7 cellular contexts compared by ENCODE assay signal in the genomic region with DNA sequence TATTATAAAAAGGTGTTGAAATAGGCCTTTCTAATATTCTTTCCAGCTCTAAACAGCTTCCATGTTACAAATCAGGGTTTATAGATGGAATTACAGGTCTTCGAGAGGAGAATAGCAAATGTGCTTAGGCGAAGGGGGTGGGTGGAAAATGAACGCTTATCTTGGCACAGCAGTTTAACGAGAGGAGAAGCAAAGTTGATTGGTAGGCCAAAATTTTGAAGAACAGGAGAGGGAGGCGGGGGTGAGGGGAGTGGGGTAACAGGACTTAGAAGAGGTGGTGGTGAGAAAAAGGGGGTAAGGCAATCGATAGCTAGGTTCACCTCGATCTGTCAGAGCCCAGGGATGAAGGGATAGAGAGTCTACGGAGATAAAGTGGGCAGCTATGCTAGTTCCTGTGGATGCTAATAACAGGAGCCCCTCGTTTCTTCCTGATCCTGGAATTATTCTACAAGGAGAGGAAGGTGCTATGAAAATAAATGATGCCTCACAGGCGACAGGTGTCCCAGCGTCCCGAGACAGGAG. TPM values are rescaled to one million over a fixed set of nuclear protein-coding genes. Genes with fewer than 3 reads are reported as not detected.
DNase-seq lines count a peak whose midpoint lies in the region; ATAC-seq and TF ChIP-seq lines count a peak whose summit lies in the region.

No MANE protein-coding gene starts in this region.

- H3K9ac ChIP-seq in IMR-90 (ENCODE audit: low read depth, low read length): peak overlapping the region; percentile 76

- H3K4ac ChIP-seq in IMR-90 (ENCODE audit: low read depth, low read length): peak overlapping the region; percentile 52

- POLR2A ChIA-PET in IMR-90 (lab: Charles Lee; ENCODE audit: unreplicated experiment): no interaction called here

- no peak for DNase-seq in IMR-90
- DNase-seq in activated T-helper 2 cell treated with anti-CD3 and anti-CD28 coated beads, Interferon-gamma antibody, Interleukin-2, Interleukin-4, amounts not matched to agents 10 μg/mL and 5 μg/mL and 100 μg/mL, durations not matched to agents 14 hours and 24 hours and 36 hours (ENCODE audit: low spot score): no peak
- no peak for DNase-seq in left ventricle myocardium inferior
- no peak for DNase-seq in gastrocnemius medialis
- no peak for DNase-seq in foreskin melanocyte
- no peak for DNase-seq in GM19240 (ENCODE audit: insufficient read length, low spot score)

- H3K14ac ChIP-seq in IMR-90 (replicated peaks; ENCODE audit: low read depth, low read length): peak overlapping the region; percentile 72

- H2BK5ac ChIP-seq in IMR-90 (ENCODE audit: low read depth, low read length, poor library complexity, severe bottlenecking): peak overlapping the region; percentile 75

- TF ChIP-seq CTCF in IMR-90 (conservative IDR thresholded peaks at IDR 0.05; ENCODE audit: low read depth, low read length): no peak
- TF ChIP-seq CTCF in left ventricle myocardium inferior (IDR thresholded peaks at IDR 0.05; ENCODE audit: borderline replicate concordance): no peak
- TF ChIP-seq CTCF in gastrocnemius medialis (IDR thresholded peaks at IDR 0.05 in 4 of 5, conservative IDR thresholded peaks at IDR 0.05 in 1 of 5): no peak

- peak overlapping the region; percentile 100 for H3K4me2 ChIP-seq in IMR-90 (ENCODE audit: low read depth, low read length)

- H3K27me3 Mint-ChIP-seq in activated T-helper 2 cell treated with anti-CD3 and anti-CD28 coated beads, Interferon-gamma antibody, Interleukin-2, Interleukin-4, amounts not matched to agents 10 μg/mL and 5 μg/mL and 100 μg/mL, durations not matched to agents 14 hours and 24 hours and 36 hours (ENCODE audit: low read depth): no peaks in the 10 kb centered on the region

- H2AK5ac ChIP-seq in IMR-90 (ENCODE audit: low read depth, low read length): peak overlapping the region; percentile 7; the same call in 1 of the 2 replicates

- no peak overlapping the region for H2BK15ac ChIP-seq in IMR-90 (ENCODE audit: low read depth, low read length)

- no peaks in the 10 kb centered on the region for H3K9me1 ChIP-seq in IMR-90 (ENCODE audit: insufficient read depth, low read length)

- H3K9me3 ChIP-seq in IMR-90 (ENCODE audit: control insufficient read depth, insufficient read depth, low read length) (no peaks in the 10 kb centered on the region), left ventricle myocardium inferior (replicated peaks) (no peaks in the 10 kb centered on the region), gastrocnemius medialis (no peaks in the 10 kb centered on the region)

- no peaks in the 10 kb centered on the region for H3K9me3 Mint-ChIP-seq in activated T-helper 2 cell treated with anti-CD3 and anti-CD28 coated beads, Interferon-gamma antibody, Interleukin-2, Interleukin-4, amounts not matched to agents 10 μg/mL and 5 μg/mL and 100 μg/mL, durations not matched to agents 14 hours and 24 hours and 36 hours

- in situ Hi-C loops in IMR-90 (cut with MboI; ENCODE audit: low sequenced_read_pairs) (no loop called here), gastrocnemius medialis (cut with MboI; ENCODE audit: low sequenced_read_pairs in 4 of 4) (loop anchor here in 1 of 4 donors (25.0 kb wide), 1 partner anchor 1198 kb away; the partner anchor contains the start of genes GFM2 and NSA2)

- BruUV-seq in IMR-90 (replicated peaks; lab: Mats Ljungman, UMichigan): no TSS peak

- peak overlapping the region; percentile 92 for H2AFZ ChIP-seq in IMR-90 (replicated peaks; ENCODE audit: low read length, poor library complexity)

- H3K36me3 ChIP-seq in IMR-90 (ENCODE audit: control insufficient read depth, insufficient read depth, low read length) (peaks cover 6% of the 10 kb centered on the region), left ventricle myocardium inferior (peaks cover 48% of the 10 kb centered on the region), gastrocnemius medialis (peaks cover 0 to 29% of the 10 kb centered on the region in 2 donors)

- H4K5ac ChIP-seq in IMR-90 (ENCODE audit: low read depth, low read length): peak overlapping the region; percentile 36

- H3K56ac ChIP-seq in IMR-90 (ENCODE audit: extremely low read depth, insufficient read depth, low read length): peak overlapping the region; percentile 78

- peaks cover 18 to 34% of the 10 kb centered on the region in 2 experiments for H3K79me1 ChIP-seq in IMR-90 (ENCODE audit: low read depth in 1 of 2, low read length in 2 of 2)

- H3K4me3 Mint-ChIP-seq in activated T-helper 2 cell treated with anti-CD3 and anti-CD28 coated beads, Interferon-gamma antibody, Interleukin-2, Interleukin-4, amounts not matched to agents 10 μg/mL and 5 μg/mL and 100 μg/mL, durations not matched to agents 14 hours and 24 hours and 36 hours (ENCODE audit: low read depth): peak overlapping the region; percentile 96

- H2AK9ac ChIP-seq in IMR-90 (replicated peaks; ENCODE audit: low read depth, low read length, poor library complexity): peak overlapping the region; percentile 84

- CTCF ChIA-PET in IMR-90 (lab: Yijun Ruan, JAX): interaction anchor here (0.6 to 0.7 kb wide), 3 partner anchors 12 to 447 kb away, joined by 3 to 4 read pairs (median 3); no protein-coding TSS in a partner anchor

- H3K23ac ChIP-seq in IMR-90 (ENCODE audit: low read depth, low read length): peak overlapping the region; percentile 20; the same call in 1 of the 2 replicates

- H3K27me3 ChIP-seq in IMR-90 (ENCODE audit: control insufficient read depth, insufficient read depth, low read length) (no peaks in the 10 kb centered on the region), left ventricle myocardium inferior (ENCODE audit: low read depth) (no peaks in the 10 kb centered on the region), gastrocnemius medialis (no peaks in the 10 kb centered on the region)

- peaks cover 27% of the 10 kb centered on the region for H3K36me3 Mint-ChIP-seq in activated T-helper 2 cell treated with anti-CD3 and anti-CD28 coated beads, Interferon-gamma antibody, Interleukin-2, Interleukin-4, amounts not matched to agents 10 μg/mL and 5 μg/mL and 100 μg/mL, durations not matched to agents 14 hours and 24 hours and 36 hours (ENCODE audit: low read depth)

- H4K8ac ChIP-seq in IMR-90 (ENCODE audit: low read depth in 2 of 2, low read length in 2 of 2): peak overlapping the region; percentile 45 to 95; a peak in 3 of 4 replicates

- peak overlapping the region; percentile 95 for H3K27ac Mint-ChIP-seq in activated T-helper 2 cell treated with anti-CD3 and anti-CD28 coated beads, Interferon-gamma antibody, Interleukin-2, Interleukin-4, amounts not matched to agents 10 μg/mL and 5 μg/mL and 100 μg/mL, durations not matched to agents 14 hours and 24 hours and 36 hours

- 0 out of 2 replicates have a peak overlapping the region, but pooled peaks have one; percentile 35 for H4K91ac ChIP-seq in IMR-90 (ENCODE audit: insufficient read depth, low read depth, low read length)

- H3K4me1 ChIP-seq in IMR-90 (ENCODE audit: control insufficient read depth, insufficient read depth, low read length): no peaks in the 10 kb centered on the region
- peaks cover 54% of the 10 kb centered on the region for H3K4me1 ChIP-seq in left ventricle myocardium inferior
- H3K4me1 ChIP-seq in gastrocnemius medialis: peaks cover 27 to 33% of the 10 kb centered on the region in 2 donors

- no peak for TF ChIP-seq POLR2A in IMR-90 (IDR thresholded peaks at IDR 0.05; ENCODE audit: low read depth, low read length)
- TF ChIP-seq POLR2A in gastrocnemius medialis (IDR thresholded peaks at IDR 0.05): no peak

- H3K4me3 ChIP-seq in IMR-90 (ENCODE audit: insufficient read depth, low read depth, low read length) (peak overlapping the region; percentile 84), left ventricle myocardium inferior (peak overlapping the region; percentile 86), gastrocnemius medialis (peak overlapping the region; percentile 64 to 94 (median 91))

- H3K27ac ChIP-seq in IMR-90 (ENCODE audit: insufficient read depth, low read length): peak overlapping the region; percentile 80
- peak overlapping the region; percentile 94 for H3K27ac ChIP-seq in left ventricle myocardium inferior (replicated peaks)
- peak overlapping the region; percentile 88 to 96 (median 95) for H3K27ac ChIP-seq in gastrocnemius medialis

- H3K18ac ChIP-seq in IMR-90 (ENCODE audit: low read depth, low read length): peak overlapping the region; percentile 30

- ATAC-seq in GM19438 (IDR thresholded peaks at IDR 0.05; ENCODE audit: low read depth, unreplicated experiment): peak; percentile 2
- peak; percentile 2 for ATAC-seq in IMR-90 (ENCODE audit: low read depth)
- peak; percentile 2 to 5 for ATAC-seq in gastrocnemius medialis

- H2BK20ac ChIP-seq in IMR-90 (ENCODE audit: low read depth, low read length): no peak overlapping the region

- H4K20me1 ChIP-seq in IMR-90 (ENCODE audit: insufficient read depth, low read length): no peaks in the 10 kb centered on the region

- 0% methylated on average over 3 of the region's 12 CpGs; no CpG with 5 or more reads in 1 of the 2 experiments for WGBS in IMR-90 (ENCODE audit: extremely low coverage in 2 of 2, insufficient read length in 1 of 2), 2 experiments

- no peak overlapping the region for H2BK120ac ChIP-seq in IMR-90 (ENCODE audit: low read depth, low read length)

- no peak for TF ChIP-seq RAD21 in IMR-90 (IDR thresholded peaks at IDR 0.05; ENCODE audit: low read length)

- intact Hi-C loops in IMR-90 (cut with micrococcal nuclease): loop anchor here (1.0 kb wide), 1 partner anchor 45 kb away; no protein-coding TSS in a partner anchor
- intact Hi-C loops in activated T-helper 2 cell treated with anti-CD3 and anti-CD28 coated beads, Interferon-gamma antibody, Interleukin-2, Interleukin-4, amounts not matched to agents 10 μg/mL and 5 μg/mL and 100 μg/mL, durations not matched to agents 14 hours and 24 hours and 36 hours (cut with micrococcal nuclease): loop anchor here (1.0 to 2.0 kb wide), 2 partner anchors 66 to 1202 kb away; partner anchors contain the start of genes BTF3, GFM2 and NSA2
- intact Hi-C loops in left ventricle myocardium inferior (cut with micrococcal nuclease): no loop called here
- intact Hi-C loops in gastrocnemius medialis (cut with DNase I; ENCODE audit: low total_unique reads): loop anchor here (2.0 to 10.0 kb wide), 5 partner anchors 66 to 1946 kb away; partner anchors contain the start of genes BTF3, CERT1, GCNT4 and GFM2

- peaks cover 25% of the 10 kb centered on the region for H3K4me1 Mint-ChIP-seq in activated T-helper 2 cell treated with anti-CD3 and anti-CD28 coated beads, Interferon-gamma antibody, Interleukin-2, Interleukin-4, amounts not matched to agents 10 μg/mL and 5 μg/mL and 100 μg/mL, durations not matched to agents 14 hours and 24 hours and 36 hours (ENCODE audit: low read depth)

- dilution Hi-C loops in IMR-90 (cut with HindIII; ENCODE audit: low sequenced_read_pairs, unreplicated experiment): no loop called here

RNA-seq across cellular contexts. Expression of gene ANKRA2, which starts 0.7 kb away (rescaled TPM):
- total RNA-seq in IMR-90 (2012; rRNA removed) (10.8 and 11.7 TPM in 2 replicates), left ventricle myocardium inferior (12.8 TPM), gastrocnemius medialis (10 to 100 TPM in 3 of 4 donors, 1 to 10 TPM in 1; 9.2 to 17.1 (median 12.7) TPM)
- 11.7 and 12.5 TPM in 2 replicates for polyA plus RNA-seq in IMR-90 (2012; rRNA removed)
- 5.8 and 5.9 TPM in 2 replicates for polyA plus RNA-seq in IMR-90 (2012; cell fraction: cytosol; rRNA removed)
- polyA plus RNA-seq in IMR-90 (2012; cell fraction: nucleus; rRNA removed; ENCODE audit: low replicate concordance): 9.0 and 29.1 TPM in 2 replicates
- 18.7 and 19.6 TPM in 2 replicates for total RNA-seq in activated T-helper 2 cell treated with anti-CD3 and anti-CD28 coated beads, Interferon-gamma antibody, Interleukin-2, Interleukin-4, amounts not matched to agents 10 μg/mL and 5 μg/mL and 100 μg/mL, durations not matched to agents 14 hours and 24 hours and 36 hours

RNA-seq across cellular contexts. Expression of gene UTP15, which starts 0.8 kb away (rescaled TPM):
- total RNA-seq in IMR-90 (2012; rRNA removed) (28.0 and 31.1 TPM in 2 replicates), left ventricle myocardium inferior (10.2 TPM), gastrocnemius medialis (10 to 100 TPM in 3 of 4 donors, 1 to 10 TPM in 1; 8.3 to 26.9 (median 15.4) TPM)
- 10.9 and 11.4 TPM in 2 replicates for polyA plus RNA-seq in IMR-90 (2012; rRNA removed)
- polyA plus RNA-seq in IMR-90 (2012; cell fraction: cytosol; rRNA removed): 1.5 and 3.1 TPM in 2 replicates
- 19.0 and 31.7 TPM in 2 replicates for polyA plus RNA-seq in IMR-90 (2012; cell fraction: nucleus; rRNA removed; ENCODE audit: low replicate concordance)
- 46.0 and 47.0 TPM in 2 replicates for total RNA-seq in activated T-helper 2 cell treated with anti-CD3 and anti-CD28 coated beads, Interferon-gamma antibody, Interleukin-2, Interleukin-4, amounts not matched to agents 10 μg/mL and 5 μg/mL and 100 μg/mL, durations not matched to agents 14 hours and 24 hours and 36 hours
